In genomic region chr17:79799538-79800324, GRCh38 we compare ENCODE assay signal across 1 cellular context.
TF ChIP-seq lines count a peak whose summit lies in the region.

No MANE protein-coding gene starts in this region.

TF ChIP-seq in HEK293, 187 proteins besides CTCF, POLR2A, EP300 and RAD21 (continued from another document):
- peak; percentile 60 for TF ChIP-seq PATZ1 (tag by site-specific recombination; IDR thresholded peaks at IDR 0.05)
- peak; percentile 72; the same call in 1 of the 2 replicates for TF ChIP-seq BCL6B (tag by site-specific recombination; IDR thresholded peaks at IDR 0.05)
- TF ChIP-seq ZBTB7A (tag by site-specific recombination; IDR thresholded peaks at IDR 0.05; ENCODE audit: low read depth) = 0 out of 2 replicates have a peak, but pooled peaks have one; percentile 9
- peak; percentile 58; the same call in 1 of the 2 replicates for TF ChIP-seq PRDM4 (tag by site-specific recombination; IDR thresholded peaks at IDR 0.05)
- no peak for TF ChIP-seq SCRT2 (tag by site-specific recombination; IDR thresholded peaks at IDR 0.05)
- no peak for TF ChIP-seq PBX3 (CRISPR knock-in tag; IDR thresholded peaks at IDR 0.05)
- peak; percentile 97; the same call in 1 of the 2 replicates for TF ChIP-seq ZFHX2 (tag by site-specific recombination; conservative IDR thresholded peaks at IDR 0.05)
- TF ChIP-seq HIC1 (tag by site-specific recombination; IDR thresholded peaks at IDR 0.05) = peak; percentile 48; the same call in 1 of the 2 replicates
- no peak for TF ChIP-seq ZNF423 (tag by site-specific recombination; IDR thresholded peaks at IDR 0.05)
- TF ChIP-seq GLIS2 (tag by site-specific recombination; IDR thresholded peaks at IDR 0.05) = peak; percentile 89
- peak; percentile 18; the same call in 1 of the 2 replicates for TF ChIP-seq ZNF645 (tag by site-specific recombination; IDR thresholded peaks at IDR 0.05)
- TF ChIP-seq PRDM2 (tag by site-specific recombination; IDR thresholded peaks at IDR 0.05; ENCODE audit: borderline replicate concordance) = 0 out of 2 replicates have a peak, but pooled peaks have one; percentile 77
- no peak for TF ChIP-seq ZNF596 (tag by site-specific recombination; IDR thresholded peaks at IDR 0.05)
